Comparison of ENCODE assay signal across 13 cellular contexts in genomic region chr4:151675366-151676060, GRCh38.
DNase-seq lines count a peak whose midpoint lies in the region; ATAC-seq and TF ChIP-seq lines count a peak whose summit lies in the region.
"Had no signal": no experiment of that assay in that cellular context is flagged by ENCODE, and none has a peak within 500 bp of the region (broad histone marks: within the 10 kb centered on the region; RNA-seq: fewer than 3 reads in every experiment).

No MANE protein-coding gene starts in this region.

- H3K9me3 Mint-ChIP-seq in nephron progenitor cell = no peaks in the 10 kb centered on the region
- H3K9me3 Mint-ChIP-seq: activated naive CD8-positive, alpha-beta T cell treated with anti-CD3 and anti-CD28 coated beads for 36 hours had no signal

- H3F3A ChIP-seq in SK-N-SH (replicated peaks; ENCODE audit: insufficient read depth) = no peaks in the 10 kb centered on the region

- no peak for DNase-seq in AG04450 (ENCODE audit: low read depth, low spot score)
- peak; percentile 43 for DNase-seq in SK-N-SH
- peak; percentile 4 for DNase-seq in glomerular visceral epithelial cell (ENCODE audit: extremely low spot score)
- DNase-seq in nephron progenitor cell = no peak
- DNase-seq in SW480 (ENCODE audit: low spot score) = no peak
- no peak for DNase-seq in thyroid gland
- DNase-seq in NCI-H146 (lab: John Stamatoyannopoulos, UW) = no peak
- DNase-seq: activated CD8-positive, alpha-beta memory T cell treated with anti-CD3 and anti-CD28 coated beads, Interleukin-2, amount 10 ng/mL, durations not matched to agents 7 days and 5 days; activated naive CD8-positive, alpha-beta T cell treated with anti-CD3 and anti-CD28 coated beads for 36 hours had no signal

- intact Hi-C loops in thyroid gland (cut with DNase I) = no loop called here

- H3K4me3 Mint-ChIP-seq in nephron progenitor cell = no peak overlapping the region
- H3K4me3 Mint-ChIP-seq: activated CD8-positive, alpha-beta memory T cell treated with anti-CD3 and anti-CD28 coated beads, Interleukin-2, amount 10 ng/mL, durations not matched to agents 7 days and 5 days; activated naive CD8-positive, alpha-beta T cell treated with anti-CD3 and anti-CD28 coated beads for 36 hours had no signal

- H3K4me1 ChIP-seq in SK-N-SH (ENCODE audit: control insufficient read depth in 1 of 2, insufficient read depth in 2 of 2, low read depth in 1 of 2, low read length in 1 of 2) = peaks cover 3 to 56% of the 10 kb centered on the region in 2 experiments; a peak in 2 of 4 replicates
- peaks cover 0 to 5% of the 10 kb centered on the region in 2 donors for H3K4me1 ChIP-seq in thyroid gland
- H3K4me1 ChIP-seq: Peyer's patch had no signal

- H3K4me3 ChIP-seq in AG04450 (ENCODE audit: low read depth, low read length) (no peak overlapping the region), SK-N-SH (ENCODE audit: low read depth in 2 of 2, low read length in 1 of 2) (no peak overlapping the region), thyroid gland (replicated peaks in 1 of 3) (peak overlapping the region in 1 of 3 donors; percentile 17)
- H3K4me3 ChIP-seq: lung had no signal

- no peak overlapping the region for H2AFZ ChIP-seq in SK-N-SH (ENCODE audit: low read depth)

- H3K27ac ChIP-seq in AG04450 (ENCODE audit: low read depth, low read length) (peak overlapping the region; percentile 31), SK-N-SH (ENCODE audit: low read depth in 2 of 2, low read length in 1 of 2) (peak overlapping the region in 1 of 2 experiments; percentile 79; a peak in 2 of 4 replicates), thyroid gland (peak overlapping the region in 1 of 3 donors; percentile 40)
- H3K27ac ChIP-seq: Peyer's patch, vagina had no signal

- H3K9me3 ChIP-seq in AG04450 (ENCODE audit: control insufficient read depth, insufficient read depth, low read length) (no peaks in the 10 kb centered on the region), SK-N-SH (no peaks in the 10 kb centered on the region), thyroid gland (no peaks in the 10 kb centered on the region)
- H3K9me3 ChIP-seq: Peyer's patch, vagina had no signal

- H3K36me3 Mint-ChIP-seq in nephron progenitor cell (ENCODE audit: low read depth) = peaks cover 4% of the 10 kb centered on the region
- H3K36me3 Mint-ChIP-seq: activated CD8-positive, alpha-beta memory T cell treated with anti-CD3 and anti-CD28 coated beads, Interleukin-2, amount 10 ng/mL, durations not matched to agents 7 days and 5 days had no signal

- no peaks in the 10 kb centered on the region for H3K27me3 Mint-ChIP-seq in nephron progenitor cell (ENCODE audit: low read depth, poor library complexity)
- H3K27me3 Mint-ChIP-seq: activated CD8-positive, alpha-beta memory T cell treated with anti-CD3 and anti-CD28 coated beads, Interleukin-2, amount 10 ng/mL, durations not matched to agents 7 days and 5 days; activated naive CD8-positive, alpha-beta T cell treated with anti-CD3 and anti-CD28 coated beads for 36 hours had no signal

- H3K9me2 ChIP-seq in SK-N-SH = no peaks in the 10 kb centered on the region

- no peak overlapping the region for H3K4me2 ChIP-seq in SK-N-SH

- no peak for TF ChIP-seq POLR2A in thyroid gland (IDR thresholded peaks at IDR 0.05)

- CTCF ChIA-PET in AG04450 (lab: Charles Lee) (no interaction called here), SK-N-SH (lab: Yijun Ruan, JAX) (interaction anchor here (1.1 kb wide), 1 partner anchor 694 kb away, joined by 3 read pairs; no protein-coding TSS in a partner anchor)

- TF ChIP-seq CTCF in AG04450 (IDR thresholded peaks at IDR 0.05; ENCODE audit: low read depth, low read length) (no peak), SK-N-SH (IDR thresholded peaks at IDR 0.05) (no peak), nephron progenitor cell (IDR thresholded peaks at IDR 0.05) (no peak), thyroid gland (IDR thresholded peaks at IDR 0.05) (no peak)

- H3K4me1 Mint-ChIP-seq in nephron progenitor cell = peaks cover 85% of the 10 kb centered on the region
- H3K4me1 Mint-ChIP-seq: activated CD8-positive, alpha-beta memory T cell treated with anti-CD3 and anti-CD28 coated beads, Interleukin-2, amount 10 ng/mL, durations not matched to agents 7 days and 5 days; activated naive CD8-positive, alpha-beta T cell treated with anti-CD3 and anti-CD28 coated beads for 36 hours had no signal

- POLR2A ChIA-PET in AG04450 (lab: Yijun Ruan, JAX) (interaction anchor here (0.6 kb wide), 1 partner anchor 549 kb away, joined by 12 read pairs; no protein-coding TSS in a partner anchor), SK-N-SH (lab: Yijun Ruan, JAX) (no interaction called here)

- H3K9ac ChIP-seq in SK-N-SH = no peak overlapping the region

- no peak for TF ChIP-seq RAD21 in SK-N-SH (IDR thresholded peaks at IDR 0.05; ENCODE audit: low read length)

- H3K27ac Mint-ChIP-seq in nephron progenitor cell = peak overlapping the region; percentile 61
- H3K27ac Mint-ChIP-seq: activated CD8-positive, alpha-beta memory T cell treated with anti-CD3 and anti-CD28 coated beads, Interleukin-2, amount 10 ng/mL, durations not matched to agents 7 days and 5 days; activated naive CD8-positive, alpha-beta T cell treated with anti-CD3 and anti-CD28 coated beads for 36 hours had no signal

- no peaks in the 10 kb centered on the region for H3K79me2 ChIP-seq in SK-N-SH (ENCODE audit: insufficient read depth)

- no peaks in the 10 kb centered on the region for H3K27me3 ChIP-seq in AG04450 (ENCODE audit: control insufficient read depth, insufficient read depth, low read length)
- no peaks in the 10 kb centered on the region for H3K27me3 ChIP-seq in SK-N-SH (ENCODE audit: insufficient read depth)
- H3K27me3 ChIP-seq in thyroid gland = no peaks in the 10 kb centered on the region
- H3K27me3 ChIP-seq: Peyer's patch, vagina had no signal

- TF ChIP-seq EP300 in SK-N-SH (IDR thresholded peaks at IDR 0.05; ENCODE audit: borderline replicate concordance in 1 of 2, low read depth in 1 of 2, low read length in 1 of 2) = no peak

- H3K36me3 ChIP-seq in SK-N-SH (replicated peaks in 1 of 2; ENCODE audit: control insufficient read depth in 1 of 2, insufficient read depth in 2 of 2, low read length in 1 of 2) = peaks cover 0 to 2% of the 10 kb centered on the region in 2 experiments
- H3K36me3 ChIP-seq in thyroid gland = no peaks in the 10 kb centered on the region
- H3K36me3 ChIP-seq: Peyer's patch had no signal

- 93% methylated on average over 11 of the region's 11 CpGs for WGBS in SK-N-SH (ENCODE audit: low lambda C conversion rate)
- 56 to 76% methylated on average over 9 to 11 of the region's 11 CpGs for WGBS in thyroid gland, 2 donors

- ATAC-seq in GM21576 (IDR thresholded peaks at IDR 0.05; ENCODE audit: unreplicated experiment) = no peak
- ATAC-seq: activated CD8-positive, alpha-beta memory T cell treated with anti-CD3 and anti-CD28 coated beads, Interleukin-2, amount 10 ng/mL, durations not matched to agents 7 days and 5 days had no signal

- no peaks in the 10 kb centered on the region for H4K20me1 ChIP-seq in SK-N-SH (ENCODE audit: insufficient read depth)

TF ChIP-seq in SK-N-SH, 30 proteins besides CTCF, POLR2A, EP300 and RAD21:
- TF ChIP-seq MEF2A (IDR thresholded peaks at IDR 0.05; ENCODE audit: borderline replicate concordance, low read depth) (no peak), CHD2 (IDR thresholded peaks at IDR 0.05; ENCODE audit: low read length, partially characterized antibody) (no peak), FOSL2 (IDR thresholded peaks at IDR 0.05; ENCODE audit: borderline replicate concordance, low read depth) (no peak), RCOR1 (IDR thresholded peaks at IDR 0.05; ENCODE audit: low read length) (no peak), TEAD4 (IDR thresholded peaks at IDR 0.05; ENCODE audit: borderline replicate concordance, insufficient read depth) (no peak), GABPA (IDR thresholded peaks at IDR 0.05; ENCODE audit: low read depth) (no peak), MAX (IDR thresholded peaks at IDR 0.05; ENCODE audit: low read depth) (no peak), EZH2phosphoT487 (IDR thresholded peaks at IDR 0.05; ENCODE audit: borderline replicate concordance, low read depth) (no peak), RFX5 (IDR thresholded peaks at IDR 0.05; ENCODE audit: low read length) (no peak), FOXJ3 (CRISPR knock-in tag; IDR thresholded peaks at IDR 0.05) (no peak), TCF12 (IDR thresholded peaks at IDR 0.05) (no peak), USF2 (IDR thresholded peaks at IDR 0.05; ENCODE audit: borderline replicate concordance, low read depth, low read length) (no peak), NFIC (IDR thresholded peaks at IDR 0.05; ENCODE audit: borderline replicate concordance) (no peak), JUND (IDR thresholded peaks at IDR 0.05) (no peak)

Comparison
In these comparisons a context has a peak if more than half of its experiments do, and no peak if none do; other contexts are left out.
1. DNase-seq: peak in SK-N-SH (single experiment) and glomerular visceral epithelial cell (single experiment); none in AG04450 (single experiment), nephron progenitor cell (single experiment), SW480 (single experiment), thyroid gland (0 of 2) and NCI-H146 (single experiment).